Comparison of ENCODE assay signal across 2 cellular contexts in genomic region chr19:49849433-49850220, GRCh38.
TF ChIP-seq lines count a peak whose summit lies in the region.

No MANE protein-coding gene starts in this region.

TF ChIP-seq in A549, 52 proteins besides CTCF, POLR2A, EP300 and RAD21:
- TF ChIP-seq FOSL2 (IDR thresholded peaks at IDR 0.05) = no peak
- TF ChIP-seq FOSL2 (CRISPR knock-in tag; IDR thresholded peaks at IDR 0.05) = no peak
- TF ChIP-seq BHLHE40 (IDR thresholded peaks at IDR 0.05; ENCODE audit: low read depth, low read length) = no peak
- TF ChIP-seq EHF (CRISPR knock-in tag; IDR thresholded peaks at IDR 0.05) = no peak
- TF ChIP-seq, protein P1, sequence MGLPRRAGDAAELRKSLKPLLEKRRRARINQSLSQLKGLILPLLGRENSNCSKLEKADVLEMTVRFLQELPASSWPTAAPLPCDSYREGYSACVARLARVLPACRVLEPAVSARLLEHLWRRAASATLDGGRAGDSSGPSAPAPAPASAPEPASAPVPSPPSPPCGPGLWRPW (IDR thresholded peaks at IDR 0.05) = no peak
- TF ChIP-seq, protein P2, sequence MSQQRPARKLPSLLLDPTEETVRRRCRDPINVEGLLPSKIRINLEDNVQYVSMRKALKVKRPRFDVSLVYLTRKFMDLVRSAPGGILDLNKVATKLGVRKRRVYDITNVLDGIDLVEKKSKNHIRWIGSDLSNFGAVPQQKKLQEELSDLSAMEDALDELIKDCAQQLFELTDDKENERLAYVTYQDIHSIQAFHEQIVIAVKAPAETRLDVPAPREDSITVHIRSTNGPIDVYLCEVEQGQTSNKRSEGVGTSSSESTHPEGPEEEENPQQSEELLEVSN (IDR thresholded peaks at IDR 0.05; ENCODE audit: borderline replicate concordance, low read depth) = no peak
- TF ChIP-seq MAX (IDR thresholded peaks at IDR 0.05) = no peak; the same call in 1 of the 2 replicates

TF ChIP-seq in K562, 482 proteins besides CTCF, POLR2A, EP300 and RAD21 (continues in another document):
- TF ChIP-seq, protein P3, sequence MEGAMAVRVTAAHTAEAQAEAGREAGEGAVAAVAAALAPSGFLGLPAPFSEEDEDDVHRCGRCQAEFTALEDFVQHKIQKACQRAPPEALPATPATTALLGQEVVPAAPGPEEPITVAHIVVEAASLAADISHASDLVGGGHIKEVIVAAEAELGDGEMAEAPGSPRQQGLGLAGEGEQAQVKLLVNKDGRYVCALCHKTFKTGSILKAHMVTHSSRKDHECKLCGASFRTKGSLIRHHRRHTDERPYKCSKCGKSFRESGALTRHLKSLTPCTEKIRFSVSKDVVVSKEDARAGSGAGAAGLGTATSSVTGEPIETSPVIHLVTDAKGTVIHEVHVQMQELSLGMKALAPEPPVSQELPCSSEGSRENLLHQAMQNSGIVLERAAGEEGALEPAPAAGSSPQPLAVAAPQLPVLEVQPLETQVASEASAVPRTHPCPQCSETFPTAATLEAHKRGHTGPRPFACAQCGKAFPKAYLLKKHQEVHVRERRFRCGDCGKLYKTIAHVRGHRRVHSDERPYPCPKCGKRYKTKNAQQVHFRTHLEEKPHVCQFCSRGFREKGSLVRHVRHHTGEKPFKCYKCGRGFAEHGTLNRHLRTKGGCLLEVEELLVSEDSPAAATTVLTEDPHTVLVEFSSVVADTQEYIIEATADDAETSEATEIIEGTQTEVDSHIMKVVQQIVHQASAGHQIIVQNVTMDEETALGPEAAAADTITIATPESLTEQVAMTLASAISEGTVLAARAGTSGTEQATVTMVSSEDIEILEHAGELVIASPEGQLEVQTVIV (CRISPR knock-in tag; IDR thresholded peaks at IDR 0.05; ENCODE audit: borderline replicate concordance) = no peak
- TF ChIP-seq BDP1 (IDR thresholded peaks at IDR 0.05; ENCODE audit: insufficient read depth, insufficient read length) (no peak), CC2D1A (IDR thresholded peaks at IDR 0.05) (no peak), ZNF655 (CRISPR knock-in tag; IDR thresholded peaks at IDR 0.05) (no peak), NFIC (IDR thresholded peaks at IDR 0.05) (peak; percentile 16; the same call in 1 of the 2 replicates), L3MBTL2 (IDR thresholded peaks at IDR 0.05) (no peak), HINFP (tag; conservative IDR thresholded peaks at IDR 0.05; ENCODE audit: low read depth) (no peak), ZNF586 (CRISPR knock-in tag; conservative IDR thresholded peaks at IDR 0.05) (no peak), ZNF77 (CRISPR knock-in tag; IDR thresholded peaks at IDR 0.05) (no peak), EHMT2 (IDR thresholded peaks at IDR 0.05) (no peak), PCBP1 (IDR thresholded peaks at IDR 0.05; ENCODE audit: low read depth, low read length, poor library complexity, severe bottlenecking) (no peak), CREM (IDR thresholded peaks at IDR 0.05; ENCODE audit: low read depth) (0 out of 2 replicates have a peak, but pooled peaks have one; percentile 8), ZNF133 (CRISPR knock-in tag; IDR thresholded peaks at IDR 0.05) (no peak), CBX2 (IDR thresholded peaks at IDR 0.05; ENCODE audit: insufficient read depth, low read length, poor library complexity, severe bottlenecking) (no peak), PPARD (CRISPR knock-in tag; IDR thresholded peaks at IDR 0.05) (no peak), MAFK (IDR thresholded peaks at IDR 0.05; ENCODE audit: low read length) (no peak), SUPT5H (IDR thresholded peaks at IDR 0.05) (no peak), THRAP3 (IDR thresholded peaks at IDR 0.05; ENCODE audit: borderline replicate concordance) (peak; percentile 69; the same call in 1 of the 2 replicates), ZBTB1 (CRISPR knock-in tag; IDR thresholded peaks at IDR 0.05; ENCODE audit: borderline replicate concordance, low read depth) (no peak), CCNT2 (IDR thresholded peaks at IDR 0.05; ENCODE audit: borderline replicate concordance, extremely low read depth, insufficient read length, low read depth, low read length) (no peak), ZBTB12 (CRISPR knock-in tag; IDR thresholded peaks at IDR 0.05) (0 out of 2 replicates have a peak, but pooled peaks have one; percentile 19), BCOR (IDR thresholded peaks at IDR 0.05) (no peak), MEF2A (IDR thresholded peaks at IDR 0.05; ENCODE audit: control insufficient read depth, low read depth, low read length) (no peak), FOXM1 (IDR thresholded peaks at IDR 0.05; ENCODE audit: low read depth) (no peak), FOXM1 (CRISPR knock-in tag; IDR thresholded peaks at IDR 0.05; ENCODE audit: low read depth) (no peak), PHTF2 (CRISPR knock-in tag; IDR thresholded peaks at IDR 0.05) (no peak), ZNF184 (CRISPR knock-in tag; IDR thresholded peaks at IDR 0.05) (no peak), PRMT5 (CRISPR knock-in tag; IDR thresholded peaks at IDR 0.05) (no peak), ZNF445 (CRISPR knock-in tag; IDR thresholded peaks at IDR 0.05; ENCODE audit: low read depth) (no peak), DMBX1 (CRISPR knock-in tag; IDR thresholded peaks at IDR 0.05; ENCODE audit: borderline replicate concordance) (no peak), KLF10 (CRISPR knock-in tag; IDR thresholded peaks at IDR 0.05) (no peak), ZNF239 (CRISPR knock-in tag; IDR thresholded peaks at IDR 0.05) (no peak), TFE3 (CRISPR knock-in tag; IDR thresholded peaks at IDR 0.05) (no peak), KAT7 (CRISPR knock-in tag; IDR thresholded peaks at IDR 0.05; ENCODE audit: borderline replicate concordance) (peak; percentile 58; the same call in 1 of the 2 replicates)
- TF ChIP-seq, protein P4, sequence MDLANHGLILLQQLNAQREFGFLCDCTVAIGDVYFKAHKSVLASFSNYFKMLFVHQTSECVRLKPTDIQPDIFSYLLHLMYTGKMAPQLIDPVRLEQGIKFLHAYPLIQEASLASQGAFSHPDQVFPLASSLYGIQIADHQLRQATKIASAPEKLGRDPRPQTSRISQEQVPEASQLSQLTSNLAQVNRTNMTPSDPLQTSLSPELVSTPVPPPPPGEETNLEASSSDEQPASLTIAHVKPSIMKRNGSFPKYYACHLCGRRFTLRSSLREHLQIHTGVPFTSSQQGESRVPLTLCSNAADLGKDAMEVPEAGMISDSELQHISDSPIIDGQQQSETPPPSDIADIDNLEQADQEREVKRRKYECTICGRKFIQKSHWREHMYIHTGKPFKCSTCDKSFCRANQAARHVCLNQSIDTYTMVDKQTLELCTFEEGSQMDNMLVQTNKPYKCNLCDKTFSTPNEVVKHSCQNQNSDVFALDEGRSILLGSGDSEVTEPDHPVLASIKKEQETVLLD (IDR thresholded peaks at IDR 0.05) = no peak
- TF ChIP-seq, protein P5, sequence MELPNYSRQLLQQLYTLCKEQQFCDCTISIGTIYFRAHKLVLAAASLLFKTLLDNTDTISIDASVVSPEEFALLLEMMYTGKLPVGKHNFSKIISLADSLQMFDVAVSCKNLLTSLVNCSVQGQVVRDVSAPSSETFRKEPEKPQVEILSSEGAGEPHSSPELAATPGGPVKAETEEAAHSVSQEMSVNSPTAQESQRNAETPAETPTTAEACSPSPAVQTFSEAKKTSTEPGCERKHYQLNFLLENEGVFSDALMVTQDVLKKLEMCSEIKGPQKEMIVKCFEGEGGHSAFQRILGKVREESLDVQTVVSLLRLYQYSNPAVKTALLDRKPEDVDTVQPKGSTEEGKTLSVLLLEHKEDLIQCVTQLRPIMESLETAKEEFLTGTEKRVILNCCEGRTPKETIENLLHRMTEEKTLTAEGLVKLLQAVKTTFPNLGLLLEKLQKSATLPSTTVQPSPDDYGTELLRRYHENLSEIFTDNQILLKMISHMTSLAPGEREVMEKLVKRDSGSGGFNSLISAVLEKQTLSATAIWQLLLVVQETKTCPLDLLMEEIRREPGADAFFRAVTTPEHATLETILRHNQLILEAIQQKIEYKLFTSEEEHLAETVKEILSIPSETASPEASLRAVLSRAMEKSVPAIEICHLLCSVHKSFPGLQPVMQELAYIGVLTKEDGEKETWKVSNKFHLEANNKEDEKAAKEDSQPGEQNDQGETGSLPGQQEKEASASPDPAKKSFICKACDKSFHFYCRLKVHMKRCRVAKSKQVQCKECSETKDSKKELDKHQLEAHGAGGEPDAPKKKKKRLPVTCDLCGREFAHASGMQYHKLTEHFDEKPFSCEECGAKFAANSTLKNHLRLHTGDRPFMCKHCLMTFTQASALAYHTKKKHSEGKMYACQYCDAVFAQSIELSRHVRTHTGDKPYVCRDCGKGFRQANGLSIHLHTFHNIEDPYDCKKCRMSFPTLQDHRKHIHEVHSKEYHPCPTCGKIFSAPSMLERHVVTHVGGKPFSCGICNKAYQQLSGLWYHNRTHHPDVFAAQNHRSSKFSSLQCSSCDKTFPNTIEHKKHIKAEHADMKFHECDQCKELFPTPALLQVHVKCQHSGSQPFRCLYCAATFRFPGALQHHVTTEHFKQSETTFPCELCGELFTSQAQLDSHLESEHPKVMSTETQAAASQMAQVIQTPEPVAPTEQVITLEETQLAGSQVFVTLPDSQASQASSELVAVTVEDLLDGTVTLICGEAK (IDR thresholded peaks at IDR 0.05) = no peak
- TF ChIP-seq, protein P5 (CRISPR knock-in tag; IDR thresholded peaks at IDR 0.05) = no peak
- TF ChIP-seq, protein P6, sequence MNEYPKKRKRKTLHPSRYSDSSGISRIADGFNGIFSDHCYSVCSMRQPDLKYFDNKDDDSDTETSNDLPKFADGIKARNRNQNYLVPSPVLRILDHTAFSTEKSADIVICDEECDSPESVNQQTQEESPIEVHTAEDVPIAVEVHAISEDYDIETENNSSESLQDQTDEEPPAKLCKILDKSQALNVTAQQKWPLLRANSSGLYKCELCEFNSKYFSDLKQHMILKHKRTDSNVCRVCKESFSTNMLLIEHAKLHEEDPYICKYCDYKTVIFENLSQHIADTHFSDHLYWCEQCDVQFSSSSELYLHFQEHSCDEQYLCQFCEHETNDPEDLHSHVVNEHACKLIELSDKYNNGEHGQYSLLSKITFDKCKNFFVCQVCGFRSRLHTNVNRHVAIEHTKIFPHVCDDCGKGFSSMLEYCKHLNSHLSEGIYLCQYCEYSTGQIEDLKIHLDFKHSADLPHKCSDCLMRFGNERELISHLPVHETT (CRISPR knock-in tag; conservative IDR thresholded peaks at IDR 0.05 in 1 of 2, IDR thresholded peaks at IDR 0.05 in 1 of 2) = no peak
